ENCODE assay signal across 1 cellular context in genomic region chr17:32807577-32807976, GRCh38.
TF ChIP-seq lines count a peak whose summit lies in the region.

No MANE protein-coding gene starts in this region.

TF ChIP-seq in endothelial cell of umbilical vein, 7 proteins besides CTCF, POLR2A, EP300 and RAD21 (continued from another document):
- TF ChIP-seq MYC (IDR thresholded peaks at IDR 0.05; ENCODE audit: low read depth, low read length) = no peak
- no peak for TF ChIP-seq POLR2AphosphoS5 (IDR thresholded peaks at IDR 0.05; ENCODE audit: insufficient read depth, low read depth, low read length)
- no peak for TF ChIP-seq GATA2 (IDR thresholded peaks at IDR 0.05; ENCODE audit: insufficient read depth, insufficient read length, low read depth, low read length)
- TF ChIP-seq FOS (IDR thresholded peaks at IDR 0.05; ENCODE audit: borderline replicate concordance, insufficient read depth, low read length) = no peak
- no peak for TF ChIP-seq MAX (IDR thresholded peaks at IDR 0.05; ENCODE audit: insufficient read depth, insufficient read length)
- no peak for TF ChIP-seq EZH2 (IDR thresholded peaks at IDR 0.05; ENCODE audit: borderline replicate concordance, low read depth, low read length, severe bottlenecking)
